Comparison of ENCODE assay signal across 9 cellular contexts in the genomic region with DNA sequence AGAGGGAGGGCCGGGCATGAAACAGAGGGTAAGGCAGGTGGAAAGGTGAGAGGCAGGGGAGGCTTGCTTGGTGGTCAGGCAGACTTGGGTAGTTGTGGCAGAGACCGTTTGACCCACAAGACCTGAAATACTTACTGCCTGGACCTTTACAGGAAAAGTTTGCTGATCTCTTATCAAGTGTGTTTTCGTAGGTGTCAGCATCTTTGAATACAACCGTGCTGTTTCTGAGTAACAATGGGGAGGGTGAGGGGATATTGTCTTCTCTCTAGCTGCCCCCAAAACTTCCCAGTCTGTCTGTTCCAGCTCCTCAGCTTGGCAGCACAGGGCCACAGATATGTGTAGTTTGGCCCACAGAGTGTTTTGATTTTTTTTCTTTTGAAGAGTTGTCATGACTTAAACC.
"Had no signal": no experiment of that assay in that cellular context is flagged by ENCODE, and none has a peak within 500 bp of the region (broad histone marks: within the 10 kb centered on the region; RNA-seq: fewer than 3 reads in every experiment).

No MANE protein-coding gene starts in this region.

- H3K4me3 Mint-ChIP-seq: H9, HFFc6 had no signal

- H3K4me1 ChIP-seq: HAP-1 had no signal

- H3K36me3 ChIP-seq: HAP-1 had no signal

- FAIRE-seq: H54 had no signal

- H3K4me3 ChIP-seq: GM23248, HAP-1 had no signal

- H3K27ac Mint-ChIP-seq: HFFc6 had no signal

- H3K9me3 Mint-ChIP-seq: H9 had no signal

- H3K27ac ChIP-seq: GM23248 had no signal

- H3K9ac ChIP-seq: GM23248 had no signal

- H2AFZ ChIP-seq: GM23248 had no signal

- H3K9me3 ChIP-seq: HAP-1 had no signal

- ATAC-seq: HCT116 had no signal

- DNase-seq: GM23248, GOT3, H7, H9, HCEC 1CT, HFFc6 had no signal
